Comparison of ENCODE assay signal across 1 cellular context in genomic region chr19:40778045-40778864, GRCh38.
TF ChIP-seq lines count a peak whose summit lies in the region.

A gene with protein sequence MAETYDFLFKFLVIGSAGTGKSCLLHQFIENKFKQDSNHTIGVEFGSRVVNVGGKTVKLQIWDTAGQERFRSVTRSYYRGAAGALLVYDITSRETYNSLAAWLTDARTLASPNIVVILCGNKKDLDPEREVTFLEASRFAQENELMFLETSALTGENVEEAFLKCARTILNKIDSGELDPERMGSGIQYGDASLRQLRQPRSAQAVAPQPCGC (plus strand): TSS chr19:40778247. CDS start chr19:40778376, 129 bp downstream.

TF ChIP-seq in HepG2, 621 proteins besides CTCF, POLR2A, EP300 and RAD21 (continued from another document and continues in another):
- TF ChIP-seq ZNF142 (CRISPR knock-in tag; IDR thresholded peaks at IDR 0.05) (no peak), AHR (CRISPR knock-in tag; IDR thresholded peaks at IDR 0.05) (no peak), ZC3H13 (CRISPR knock-in tag; IDR thresholded peaks at IDR 0.05) (no peak), DNMT3B (CRISPR knock-in tag; conservative IDR thresholded peaks at IDR 0.05) (no peak), ZNF33B (CRISPR knock-in tag; IDR thresholded peaks at IDR 0.05) (no peak), ZNF552 (CRISPR knock-in tag; IDR thresholded peaks at IDR 0.05; ENCODE audit: borderline replicate concordance) (no peak), PITX1 (CRISPR knock-in tag; IDR thresholded peaks at IDR 0.05) (no peak), SNRNP70 (IDR thresholded peaks at IDR 0.05; ENCODE audit: low read depth, low read length) (no peak), ZNF121 (CRISPR knock-in tag; IDR thresholded peaks at IDR 0.05) (no peak), ZSCAN29 (CRISPR knock-in tag; conservative IDR thresholded peaks at IDR 0.05) (no peak), TP53 (CRISPR knock-in tag; conservative IDR thresholded peaks at IDR 0.05) (no peak), NCOA5 (CRISPR knock-in tag; IDR thresholded peaks at IDR 0.05) (no peak), CBX5 (CRISPR knock-in tag; IDR thresholded peaks at IDR 0.05; ENCODE audit: borderline replicate concordance) (no peak), ZNF773 (CRISPR knock-in tag; IDR thresholded peaks at IDR 0.05; ENCODE audit: borderline replicate concordance) (no peak), GABPA (IDR thresholded peaks at IDR 0.05; ENCODE audit: low read depth, low read length) (peak; percentile 70), GABPA (CRISPR knock-in tag; IDR thresholded peaks at IDR 0.05; ENCODE audit: low read depth) (peak; percentile 73), MED8 (CRISPR knock-in tag; IDR thresholded peaks at IDR 0.05; ENCODE audit: insufficient replicate concordance) (no peak), HNF1A (IDR thresholded peaks at IDR 0.05; ENCODE audit: low read depth) (no peak), HNF1A (CRISPR knock-in tag; IDR thresholded peaks at IDR 0.05; ENCODE audit: borderline replicate concordance) (peak; percentile 53; the same call in 1 of the 2 replicates), PHF21A (CRISPR knock-in tag; IDR thresholded peaks at IDR 0.05) (peak; percentile 95), ZNF660 (CRISPR knock-in tag; IDR thresholded peaks at IDR 0.05; ENCODE audit: borderline replicate concordance, low read depth) (no peak), ZNF232 (CRISPR knock-in tag; IDR thresholded peaks at IDR 0.05; ENCODE audit: borderline replicate concordance) (no peak), GLMP (CRISPR knock-in tag; IDR thresholded peaks at IDR 0.05; ENCODE audit: borderline replicate concordance) (no peak), SAP130 (CRISPR knock-in tag; IDR thresholded peaks at IDR 0.05; ENCODE audit: low read depth) (peak; percentile 92), SIX1 (CRISPR knock-in tag; IDR thresholded peaks at IDR 0.05; ENCODE audit: borderline replicate concordance) (no peak), NCOA1 (CRISPR knock-in tag; IDR thresholded peaks at IDR 0.05) (no peak), PRDM10 (CRISPR knock-in tag; IDR thresholded peaks at IDR 0.05; ENCODE audit: low read depth) (no peak), BCL6 (CRISPR knock-in tag; IDR thresholded peaks at IDR 0.05) (no peak), SETDB1 (CRISPR knock-in tag; IDR thresholded peaks at IDR 0.05; ENCODE audit: borderline replicate concordance) (no peak), ZNF549 (CRISPR knock-in tag; IDR thresholded peaks at IDR 0.05) (no peak), MLX (CRISPR knock-in tag; IDR thresholded peaks at IDR 0.05) (no peak), CENPT (CRISPR knock-in tag; IDR thresholded peaks at IDR 0.05; ENCODE audit: low read depth) (no peak)
- TF ChIP-seq, protein P1, sequence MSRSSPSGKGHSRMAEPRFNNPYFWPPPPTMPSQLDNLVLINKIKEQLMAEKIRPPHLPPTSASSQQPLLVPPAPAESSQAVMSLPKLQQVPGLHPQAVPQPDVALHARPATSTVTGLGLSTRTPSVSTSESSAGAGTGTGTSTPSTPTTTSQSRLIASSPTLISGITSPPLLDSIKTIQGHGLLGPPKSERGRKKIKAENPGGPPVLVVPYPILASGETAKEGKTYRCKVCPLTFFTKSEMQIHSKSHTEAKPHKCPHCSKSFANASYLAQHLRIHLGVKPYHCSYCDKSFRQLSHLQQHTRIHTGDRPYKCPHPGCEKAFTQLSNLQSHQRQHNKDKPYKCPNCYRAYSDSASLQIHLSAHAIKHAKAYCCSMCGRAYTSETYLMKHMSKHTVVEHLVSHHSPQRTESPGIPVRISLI (CRISPR knock-in tag; IDR thresholded peaks at IDR 0.05; ENCODE audit: borderline replicate concordance): no peak
- TF ChIP-seq, protein P2, sequence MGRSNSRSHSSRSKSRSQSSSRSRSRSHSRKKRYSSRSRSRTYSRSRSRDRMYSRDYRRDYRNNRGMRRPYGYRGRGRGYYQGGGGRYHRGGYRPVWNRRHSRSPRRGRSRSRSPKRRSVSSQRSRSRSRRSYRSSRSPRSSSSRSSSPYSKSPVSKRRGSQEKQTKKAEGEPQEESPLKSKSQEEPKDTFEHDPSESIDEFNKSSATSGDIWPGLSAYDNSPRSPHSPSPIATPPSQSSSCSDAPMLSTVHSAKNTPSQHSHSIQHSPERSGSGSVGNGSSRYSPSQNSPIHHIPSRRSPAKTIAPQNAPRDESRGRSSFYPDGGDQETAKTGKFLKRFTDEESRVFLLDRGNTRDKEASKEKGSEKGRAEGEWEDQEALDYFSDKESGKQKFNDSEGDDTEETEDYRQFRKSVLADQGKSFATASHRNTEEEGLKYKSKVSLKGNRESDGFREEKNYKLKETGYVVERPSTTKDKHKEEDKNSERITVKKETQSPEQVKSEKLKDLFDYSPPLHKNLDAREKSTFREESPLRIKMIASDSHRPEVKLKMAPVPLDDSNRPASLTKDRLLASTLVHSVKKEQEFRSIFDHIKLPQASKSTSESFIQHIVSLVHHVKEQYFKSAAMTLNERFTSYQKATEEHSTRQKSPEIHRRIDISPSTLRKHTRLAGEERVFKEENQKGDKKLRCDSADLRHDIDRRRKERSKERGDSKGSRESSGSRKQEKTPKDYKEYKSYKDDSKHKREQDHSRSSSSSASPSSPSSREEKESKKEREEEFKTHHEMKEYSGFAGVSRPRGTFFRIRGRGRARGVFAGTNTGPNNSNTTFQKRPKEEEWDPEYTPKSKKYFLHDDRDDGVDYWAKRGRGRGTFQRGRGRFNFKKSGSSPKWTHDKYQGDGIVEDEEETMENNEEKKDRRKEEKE (IDR thresholded peaks at IDR 0.05): no peak
- TF ChIP-seq, protein P3, sequence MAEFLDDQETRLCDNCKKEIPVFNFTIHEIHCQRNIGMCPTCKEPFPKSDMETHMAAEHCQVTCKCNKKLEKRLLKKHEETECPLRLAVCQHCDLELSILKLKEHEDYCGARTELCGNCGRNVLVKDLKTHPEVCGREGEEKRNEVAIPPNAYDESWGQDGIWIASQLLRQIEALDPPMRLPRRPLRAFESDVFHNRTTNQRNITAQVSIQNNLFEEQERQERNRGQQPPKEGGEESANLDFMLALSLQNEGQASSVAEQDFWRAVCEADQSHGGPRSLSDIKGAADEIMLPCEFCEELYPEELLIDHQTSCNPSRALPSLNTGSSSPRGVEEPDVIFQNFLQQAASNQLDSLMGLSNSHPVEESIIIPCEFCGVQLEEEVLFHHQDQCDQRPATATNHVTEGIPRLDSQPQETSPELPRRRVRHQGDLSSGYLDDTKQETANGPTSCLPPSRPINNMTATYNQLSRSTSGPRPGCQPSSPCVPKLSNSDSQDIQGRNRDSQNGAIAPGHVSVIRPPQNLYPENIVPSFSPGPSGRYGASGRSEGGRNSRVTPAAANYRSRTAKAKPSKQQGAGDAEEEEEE (CRISPR knock-in tag; IDR thresholded peaks at IDR 0.05; ENCODE audit: borderline replicate concordance): no peak
- TF ChIP-seq, protein P4, sequence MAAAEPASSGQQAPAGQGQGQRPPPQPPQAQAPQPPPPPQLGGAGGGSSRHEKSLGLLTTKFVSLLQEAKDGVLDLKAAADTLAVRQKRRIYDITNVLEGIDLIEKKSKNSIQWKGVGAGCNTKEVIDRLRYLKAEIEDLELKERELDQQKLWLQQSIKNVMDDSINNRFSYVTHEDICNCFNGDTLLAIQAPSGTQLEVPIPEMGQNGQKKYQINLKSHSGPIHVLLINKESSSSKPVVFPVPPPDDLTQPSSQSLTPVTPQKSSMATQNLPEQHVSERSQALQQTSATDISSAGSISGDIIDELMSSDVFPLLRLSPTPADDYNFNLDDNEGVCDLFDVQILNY (CRISPR knock-in tag; conservative IDR thresholded peaks at IDR 0.05): no peak
